8 cellular contexts compared by ENCODE assay signal in the genomic region with DNA sequence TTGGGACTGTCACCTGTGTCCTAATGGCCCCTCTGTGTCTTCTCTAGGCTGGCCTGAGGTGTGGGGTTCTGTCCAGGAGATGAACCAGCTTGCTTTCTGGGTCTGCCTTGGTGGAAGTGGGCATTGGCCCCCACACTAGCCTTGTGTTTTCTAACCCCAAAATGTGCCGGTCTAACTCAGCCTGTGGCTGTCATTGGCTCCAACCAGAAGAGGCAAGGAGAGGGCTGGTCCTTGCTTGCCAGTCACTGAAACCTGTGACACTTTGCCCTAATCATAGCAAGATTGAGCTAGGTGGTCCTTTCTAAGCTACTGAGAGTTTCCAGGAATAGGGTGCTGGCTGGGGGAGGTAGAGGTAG. TPM values are rescaled to one million over a fixed set of nuclear protein-coding genes. Genes with fewer than 3 reads are reported as not detected.
A peak's percentile ranks its signal among the peaks of the same experiment; 100 is the strongest.
DNase-seq lines count a peak whose midpoint lies in the region; ATAC-seq and TF ChIP-seq lines count a peak whose summit lies in the region.

No MANE protein-coding gene starts in this region.

- peak; percentile 33 for DNase-seq in activated CD4-positive, alpha-beta T cell treated with anti-CD3 and anti-CD28 coated beads for 48 hours
- DNase-seq in activated CD4-positive, alpha-beta T cell treated with anti-CD3 and anti-CD28 coated beads for 1 hour = no peak
- DNase-seq in WTC11 (ENCODE audit: low spot score) (no peak), KG1 (lab: John Stamatoyannopoulos, UW) (no peak), DMS79 treated with DMSO at 0.1 percent for 48 hours (lab: John Stamatoyannopoulos, UW) (no peak)

- no peaks in the 10 kb centered on the region for H3K9me3 Mint-ChIP-seq in WTC11

- H3K36me3 Mint-ChIP-seq in WTC11 = peaks cover 17% of the 10 kb centered on the region

- peak overlapping the region; percentile 71 for H3K27ac ChIP-seq in stomach smooth muscle (ENCODE audit: low read length)

- H3K27me3 ChIP-seq in iPS-15b (ENCODE audit: control insufficient read depth, insufficient read depth, low read length) (no peaks in the 10 kb centered on the region), stomach smooth muscle (ENCODE audit: control insufficient read depth in 1 of 2, insufficient read depth in 2 of 2, low read length in 2 of 2) (no peaks in the 10 kb centered on the region)

- H3K4me1 ChIP-seq in iPS-15b (ENCODE audit: control insufficient read depth, insufficient read depth, low read length) = peaks cover 10% of the 10 kb centered on the region
- peaks cover 45% of the 10 kb centered on the region for H3K4me1 ChIP-seq in stomach smooth muscle (ENCODE audit: control insufficient read depth, insufficient read depth, low read length)

- POLR2A ChIA-PET in WTC11 (lab: Charles Lee) = interaction anchor here (0.9 to 1.4 kb wide), 3 partner anchors 159 to 181 kb away, joined by 4 to 6 read pairs (median 5); a partner anchor contains a TSS

- H3K9ac ChIP-seq in iPS-15b (ENCODE audit: low read depth, low read length) (no peak overlapping the region), stomach smooth muscle (ENCODE audit: low read length in 2 of 2) (peak overlapping the region; percentile 78 to 87)

- H3K9me3 ChIP-seq in iPS-15b (ENCODE audit: control insufficient read depth, insufficient read depth, low read length) = no peaks in the 10 kb centered on the region
- no peaks in the 10 kb centered on the region for H3K9me3 ChIP-seq in stomach smooth muscle (ENCODE audit: control insufficient read depth in 2 of 2, low read length in 2 of 2)

- H3K36me3 ChIP-seq in iPS-15b (ENCODE audit: control insufficient read depth, insufficient read depth, low read length) = peaks cover 28% of the 10 kb centered on the region
- peaks cover 0 to 14% of the 10 kb centered on the region in 2 donors for H3K36me3 ChIP-seq in stomach smooth muscle (ENCODE audit: control insufficient read depth in 2 of 2, insufficient read depth in 2 of 2, low read length in 2 of 2)

- H3K4me3 Mint-ChIP-seq in WTC11 = peak overlapping the region; percentile 87

- H3K4me3 ChIP-seq in iPS-15b (ENCODE audit: low read depth, low read length) (peak overlapping the region; percentile 81), stomach smooth muscle (ENCODE audit: low read length in 2 of 2) (peak overlapping the region in 1 of 2 donors; percentile 90)

- H3K27ac Mint-ChIP-seq in WTC11 = peak overlapping the region; percentile 23; the same call in 1 of the 2 replicates

- 0 out of 2 replicates have a peak, but pooled peaks cover 2% of the 10 kb centered on the region for H3K27me3 Mint-ChIP-seq in WTC11 (ENCODE audit: low read depth)

- TF ChIP-seq CTCF in WTC11 (IDR thresholded peaks at IDR 0.05) = no peak

- ATAC-seq in WTC11 = no peak
- no peak for ATAC-seq in esophagus mucosa

- peaks cover 46% of the 10 kb centered on the region for H3K4me1 Mint-ChIP-seq in WTC11

- CTCF ChIA-PET in WTC11 (lab: Charles Lee) = interaction anchor here (0.8 to 2.8 kb wide), 18 partner anchors 9 to 208 kb away, joined by 3 to 33 read pairs (median 5); a partner anchor contains a TSS

TF ChIP-seq in WTC11, 78 proteins besides CTCF, POLR2A, EP300 and RAD21:
- TF ChIP-seq ESRRA (CRISPR knock-in tag; IDR thresholded peaks at IDR 0.05; ENCODE audit: borderline replicate concordance) = no peak
- TF ChIP-seq ATF1 (CRISPR knock-in tag; IDR thresholded peaks at IDR 0.05) = no peak

RNA-seq across cellular contexts. Expression of a gene that starts 2.2 kb away (rescaled TPM):
- total RNA-seq in WTC11 (2021) = 39.9 to 52.8 TPM (median 41.6 TPM) in 3 replicates
- total RNA-seq in esophagus mucosa = 23.1 TPM

RNA-seq across cellular contexts. Expression of a gene that starts 54.2 kb away (rescaled TPM):
- 0.52 to 0.60 TPM (median 0.55 TPM) in 3 replicates for total RNA-seq in WTC11 (2021)
- total RNA-seq in esophagus mucosa = not detected
